16 cellular contexts compared by ENCODE assay signal in genomic region chr12:1424674-1425395, GRCh38.
"Had no signal": no experiment of that assay in that cellular context is flagged by ENCODE, and none has a peak within 500 bp of the region (broad histone marks: within the 10 kb centered on the region; RNA-seq: fewer than 3 reads in every experiment).

No MANE protein-coding gene starts in this region.

- H3K9me3 ChIP-seq: thyroid gland had no signal

- H3K27ac Mint-ChIP-seq: activated CD8-positive, alpha-beta memory T cell treated with anti-CD3 and anti-CD28 coated beads, Interleukin-2, amount 10 ng/mL, durations not matched to agents 7 days and 5 days had no signal

- H3K4me3 ChIP-seq: coronary artery, heart left ventricle, thyroid gland, vagina had no signal

- FAIRE-seq: TTC549 had no signal

- H3K27ac ChIP-seq: coronary artery, heart left ventricle, parathyroid adenoma, thyroid gland, vagina had no signal

- H3K4me1 ChIP-seq: thyroid gland, vagina had no signal

- H3K36me3 ChIP-seq: thyroid gland, vagina had no signal

- H3K27me3 Mint-ChIP-seq: activated CD8-positive, alpha-beta memory T cell treated with anti-CD3 and anti-CD28 coated beads, Interleukin-2, amount 10 ng/mL, durations not matched to agents 7 days and 5 days had no signal

- ATAC-seq: activated CD8-positive, alpha-beta memory T cell treated with anti-CD3 and anti-CD28 coated beads, Interleukin-2, amount 10 ng/mL, durations not matched to agents 7 days and 5 days; activated T-cell treated with anti-CD3 and anti-CD28 coated beads, Interleukin-2, amount 50 U/mL, for 4 hours; left lobe of liver had no signal

- H3K27me3 ChIP-seq: heart left ventricle, thyroid gland, vagina had no signal

- H3K4me3 Mint-ChIP-seq: activated CD8-positive, alpha-beta memory T cell treated with anti-CD3 and anti-CD28 coated beads, Interleukin-2, amount 10 ng/mL, durations not matched to agents 7 days and 5 days; activated T-cell treated with anti-CD3 and anti-CD28 coated beads, Interleukin-2, amount 50 U/mL, for 4 hours had no signal

- DNase-seq: activated CD4-positive, CD25-positive, alpha-beta regulatory T cell; activated CD8-positive, alpha-beta memory T cell treated with anti-CD3 and anti-CD28 coated beads, Interleukin-2, amount 10 ng/mL, durations not matched to agents 7 days and 5 days; activated naive CD4-positive, alpha-beta T cell; activated T-cell treated with anti-CD3 and anti-CD28 coated beads, Interleukin-2, amount 50 U/mL, for 4 hours; central memory CD4-positive, alpha-beta T cell; effector CD4-positive, alpha-beta T cell; foreskin melanocyte; heart left ventricle; stimulated activated CD4-positive, alpha-beta T cell treated with anti-CD3 and anti-CD28 coated beads, Interleukin-4, amount 100 ng/mL, for 1 hour; stimulated activated CD8-positive, alpha-beta memory T cell treated with anti-CD3 and anti-CD28 coated beads, Interleukin-4, amount 100 ng/mL, for 48 hours; thyroid gland had no signal
